In genomic region chr10:120392671-120393079, GRCh38 we compare ENCODE assay signal across 14 cellular contexts.
"Had no signal": no experiment of that assay in that cellular context is flagged by ENCODE, and none has a peak within 500 bp of the region (broad histone marks: within the 10 kb centered on the region; RNA-seq: fewer than 3 reads in every experiment).

No MANE protein-coding gene starts in this region.

- H3K4me1 ChIP-seq: colonic mucosa, sigmoid colon, spleen had no signal

- DNase-seq: activated CD4-positive, alpha-beta T cell treated with anti-CD3 and anti-CD28 coated beads for 4 hours; activated CD8-positive, alpha-beta memory T cell treated with anti-CD3 and anti-CD28 coated beads, Interleukin-2, amount 50 U/mL, for 48 hours; activated CD8-positive, alpha-beta T cell treated with anti-CD3 and anti-CD28 coated beads, Interleukin-2, amount 10 ng/mL, durations not matched to agents 7 days and 5 days; activated gamma-delta T cell treated with Interleukin-2 at 50 U/mL for 16 hours; activated naive CD8-positive, alpha-beta T cell treated with anti-CD3 and anti-CD28 coated beads for 36 hours; central memory CD4-positive, alpha-beta T cell; colonic mucosa; islet precursor cell; left ventricle myocardium superior; sigmoid colon; spleen had no signal

- H3K4me3 ChIP-seq: colonic mucosa, hepatocyte, sigmoid colon, spleen had no signal

- ATAC-seq: activated CD8-positive, alpha-beta T cell treated with anti-CD3 and anti-CD28 coated beads, Interleukin-2, amount 10 ng/mL, durations not matched to agents 7 days and 5 days; left ventricle myocardium superior; WTC11 had no signal

- H3K9me3 ChIP-seq: colonic mucosa, sigmoid colon, spleen had no signal

- H3K27ac ChIP-seq: colonic mucosa, hepatocyte, sigmoid colon, spleen had no signal

- FAIRE-seq: endometrium had no signal

- H3K36me3 ChIP-seq: colonic mucosa, sigmoid colon, spleen had no signal

- H3K27me3 ChIP-seq: colonic mucosa, hepatocyte had no signal
